Comparison of ENCODE assay signal across 8 cellular contexts in the genomic region with DNA sequence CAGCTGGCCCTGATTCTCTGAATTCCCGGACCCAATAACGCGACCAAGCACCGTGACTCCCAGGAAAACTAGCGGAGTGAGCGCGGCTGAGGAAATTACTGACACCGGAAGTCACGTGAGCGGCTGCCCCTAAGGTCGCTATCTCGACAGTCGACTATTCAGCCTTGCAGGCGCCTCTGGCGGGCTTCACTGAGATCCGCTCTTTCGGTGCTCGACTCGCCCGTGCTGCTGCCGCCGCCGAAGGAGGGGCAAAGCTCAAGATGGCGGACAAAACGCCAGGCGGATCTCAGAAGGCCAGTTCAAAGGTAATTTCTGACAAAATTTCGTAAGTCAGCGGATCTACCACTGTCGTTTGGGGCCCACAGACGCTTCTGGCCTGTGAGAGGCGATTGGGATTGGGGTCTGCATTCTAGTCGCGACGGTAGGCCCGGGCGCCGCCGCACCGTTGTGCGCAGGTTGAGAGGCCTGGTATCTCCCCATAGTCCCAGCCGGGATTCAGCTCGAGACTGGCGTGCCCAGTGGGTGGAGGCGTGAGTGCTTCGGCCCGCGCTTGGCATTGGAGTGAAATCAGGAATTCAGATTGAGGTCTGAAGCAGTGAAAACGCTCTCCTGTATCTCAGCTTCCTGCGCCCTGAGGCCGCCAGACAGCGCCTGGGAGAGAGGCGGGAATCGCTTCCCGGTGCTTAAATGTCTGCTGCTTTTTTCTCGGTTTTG. TPM values are rescaled to one million over a fixed set of nuclear protein-coding genes. Genes with fewer than 3 reads are reported as not detected.
DNase-seq lines count a peak whose midpoint lies in the region; ATAC-seq lines count a peak whose summit lies in the region.

U2SURP (plus strand) TSS at position 202 of the 714 bp plus-strand sequence; CDS start at position 261, 59 bp downstream.

- H3K4me1 Mint-ChIP-seq in activated CD4-positive, alpha-beta T cell treated with anti-CD3 and anti-CD28 coated beads, Interleukin-2, amount 10 ng/mL, durations not matched to agents 7 days and 5 days: peaks cover 40% of the 10 kb centered on the region

- H3K9ac ChIP-seq in BLaER1: peak within 1 kb of the TSS; percentile 97

- peaks cover 49% of the 10 kb centered on the region for H4K20me1 ChIP-seq in BLaER1

- no peaks in the 10 kb centered on the region for H3K27me3 ChIP-seq in BLaER1

- H3K4me3 Mint-ChIP-seq in activated CD4-positive, alpha-beta T cell treated with anti-CD3 and anti-CD28 coated beads, Interleukin-2, amount 10 ng/mL, durations not matched to agents 7 days and 5 days: peak within 1 kb of the TSS; percentile 89

- H3K36me3 ChIP-seq in BLaER1: peaks cover 4% of the 10 kb centered on the region; the same call in 1 of the 2 replicates

- peak within 1 kb of the TSS; percentile 88 for H3K4me2 ChIP-seq in BLaER1

- peaks cover 4% of the 10 kb centered on the region for H3K36me3 Mint-ChIP-seq in activated CD4-positive, alpha-beta T cell treated with anti-CD3 and anti-CD28 coated beads, Interleukin-2, amount 10 ng/mL, durations not matched to agents 7 days and 5 days (ENCODE audit: low read depth)

- H3K4me3 ChIP-seq in BLaER1: peak within 1 kb of the TSS; percentile 85

- no peaks in the 10 kb centered on the region for H3K9me3 ChIP-seq in BLaER1

- POLR2A ChIA-PET in activated CD4-positive, alpha-beta T cell treated with anti-CD3 and anti-CD28 coated beads, Interleukin-2, amount 10 ng/mL, durations not matched to agents 7 days and 5 days (lab: Charles Lee): interaction anchor here (0.6 to 1.1 kb wide), 6 partner anchors 9 to 423 kb away, joined by 3 to 5 read pairs (median 4); partner anchors contain the start of gene ATR

- peaks cover 29% of the 10 kb centered on the region for H3K4me1 ChIP-seq in BLaER1

- peak within 1 kb of the TSS; percentile 99 for H3K27ac Mint-ChIP-seq in activated CD4-positive, alpha-beta T cell treated with anti-CD3 and anti-CD28 coated beads, Interleukin-2, amount 10 ng/mL, durations not matched to agents 7 days and 5 days

- CTCF ChIA-PET in activated CD4-positive, alpha-beta T cell treated with anti-CD3 and anti-CD28 coated beads, Interleukin-2, amount 10 ng/mL, durations not matched to agents 7 days and 5 days (lab: Charles Lee): interaction anchor here (0.8 to 2.4 kb wide), 10 partner anchors 9 to 148 kb away, joined by 3 to 9 read pairs (median 3); no protein-coding TSS in a partner anchor

- peaks cover 4% of the 10 kb centered on the region for H3K27me3 Mint-ChIP-seq in activated CD4-positive, alpha-beta T cell treated with anti-CD3 and anti-CD28 coated beads, Interleukin-2, amount 10 ng/mL, durations not matched to agents 7 days and 5 days

- peak within 1 kb of the TSS; percentile 93 for H3K27ac ChIP-seq in BLaER1

- ATAC-seq in GM19328 (IDR thresholded peaks at IDR 0.05; ENCODE audit: unreplicated experiment) (peak; percentile 78), HG03520 (IDR thresholded peaks at IDR 0.05; ENCODE audit: unreplicated experiment) (peak; percentile 82)

- DNase-seq in NCI-H69 (lab: John Stamatoyannopoulos, UW) (peak; percentile 97), cortex of kidney (lab: John Stamatoyannopoulos, UW) (peak; percentile 60), left kidney (ENCODE audit: low read depth, low spot score) (peak; percentile 99)
- peak; percentile 95 for DNase-seq in activated CD4-positive, alpha-beta T cell treated with anti-CD3 and anti-CD28 coated beads, Interleukin-2, amount 10 ng/mL, durations not matched to agents 7 days and 5 days
- peak; percentile 89 to 91 for DNase-seq in stimulated activated CD4-positive, alpha-beta T cell treated with anti-CD3 and anti-CD28 coated beads, Interleukin-2, amount 100 ng/mL, for 24 hours

- no peaks in the 10 kb centered on the region for H3K9me3 Mint-ChIP-seq in activated CD4-positive, alpha-beta T cell treated with anti-CD3 and anti-CD28 coated beads, Interleukin-2, amount 10 ng/mL, durations not matched to agents 7 days and 5 days

RNA-seq across cellular contexts. Expression of gene U2SURP, which starts in this region (rescaled TPM):
- 100 to 1,000 TPM; 111 to 123 TPM for total RNA-seq in activated CD4-positive, alpha-beta T cell treated with anti-CD3 and anti-CD28 coated beads, Interleukin-2, amount 10 ng/mL, durations not matched to agents 7 days and 5 days

Comparison
In these comparisons a context has a peak if more than half of its experiments do, and no peak if none do; other contexts are left out.
1. Peak in every context shown above with its lines: DNase-seq, ATAC-seq, H3K4me3 ChIP-seq and H3K27ac ChIP-seq.